Comparison of ENCODE assay signal across 1 cellular context in the genomic region with DNA sequence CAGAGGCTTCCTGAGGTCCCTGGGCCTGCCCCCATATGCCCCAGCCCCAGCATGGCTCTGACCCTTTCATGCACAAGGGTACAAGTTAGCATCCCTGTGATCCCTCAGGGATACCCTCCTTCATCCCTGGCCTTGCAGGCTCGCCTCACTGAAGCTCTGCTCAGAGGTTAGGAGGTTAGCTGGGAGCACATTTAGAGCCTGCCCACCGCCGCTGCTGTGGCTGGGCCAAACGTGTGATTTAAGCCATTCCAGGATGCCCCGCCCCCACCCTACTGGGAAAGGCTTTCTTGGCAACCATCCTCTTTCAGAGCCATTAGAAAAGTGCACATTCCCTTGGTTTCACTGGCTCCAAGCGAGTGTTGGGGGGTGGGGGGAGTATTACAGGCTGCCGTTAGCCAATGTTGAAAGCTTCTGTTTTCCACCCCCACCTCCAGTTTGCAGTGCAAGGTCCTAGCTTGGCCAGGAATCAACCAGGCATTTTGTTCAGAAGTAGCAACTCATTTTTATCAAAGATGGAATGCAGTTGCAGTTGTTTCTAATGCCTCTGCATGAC.
TF ChIP-seq lines count a peak whose summit lies in the region.

No MANE protein-coding gene starts in this region.

TF ChIP-seq in HepG2, 621 proteins besides CTCF, POLR2A, EP300 and RAD21 (continued from another document and continues in another):
- TF ChIP-seq, protein P1, sequence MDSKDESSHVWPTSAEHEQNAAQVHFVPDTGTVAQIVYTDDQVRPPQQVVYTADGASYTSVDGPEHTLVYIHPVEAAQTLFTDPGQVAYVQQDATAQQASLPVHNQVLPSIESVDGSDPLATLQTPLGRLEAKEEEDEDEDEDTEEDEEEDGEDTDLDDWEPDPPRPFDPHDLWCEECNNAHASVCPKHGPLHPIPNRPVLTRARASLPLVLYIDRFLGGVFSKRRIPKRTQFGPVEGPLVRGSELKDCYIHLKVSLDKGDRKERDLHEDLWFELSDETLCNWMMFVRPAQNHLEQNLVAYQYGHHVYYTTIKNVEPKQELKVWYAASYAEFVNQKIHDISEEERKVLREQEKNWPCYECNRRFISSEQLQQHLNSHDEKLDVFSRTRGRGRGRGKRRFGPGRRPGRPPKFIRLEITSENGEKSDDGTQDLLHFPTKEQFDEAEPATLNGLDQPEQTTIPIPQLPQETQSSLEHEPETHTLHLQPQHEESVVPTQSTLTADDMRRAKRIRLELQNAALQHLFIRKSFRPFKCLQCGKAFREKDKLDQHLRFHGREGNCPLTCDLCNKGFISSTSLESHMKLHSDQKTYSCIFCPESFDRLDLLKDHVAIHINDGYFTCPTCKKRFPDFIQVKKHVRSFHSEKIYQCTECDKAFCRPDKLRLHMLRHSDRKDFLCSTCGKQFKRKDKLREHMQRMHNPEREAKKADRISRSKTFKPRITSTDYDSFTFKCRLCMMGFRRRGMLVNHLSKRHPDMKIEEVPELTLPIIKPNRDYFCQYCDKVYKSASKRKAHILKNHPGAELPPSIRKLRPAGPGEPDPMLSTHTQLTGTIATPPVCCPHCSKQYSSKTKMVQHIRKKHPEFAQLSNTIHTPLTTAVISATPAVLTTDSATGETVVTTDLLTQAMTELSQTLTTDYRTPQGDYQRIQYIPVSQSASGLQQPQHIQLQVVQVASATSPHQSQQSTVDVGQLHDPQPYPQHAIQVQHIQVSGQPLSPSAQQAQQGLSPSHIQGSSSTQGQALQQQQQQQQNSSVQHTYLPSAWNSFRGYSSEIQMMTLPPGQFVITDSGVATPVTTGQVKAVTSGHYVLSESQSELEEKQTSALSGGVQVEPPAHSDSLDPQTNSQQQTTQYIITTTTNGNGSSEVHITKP (CRISPR knock-in tag; IDR thresholded peaks at IDR 0.05; ENCODE audit: low read depth) = peak; percentile 17; the same call in 1 of the 2 replicates
- TF ChIP-seq GABPB1 (CRISPR knock-in tag; IDR thresholded peaks at IDR 0.05) (no peak), ATF7-NPFF (CRISPR knock-in tag; IDR thresholded peaks at IDR 0.05; ENCODE audit: low read depth) (no peak), UBTF (CRISPR knock-in tag; IDR thresholded peaks at IDR 0.05) (0 out of 2 replicates have a peak, but pooled peaks have one; percentile 26), ZNF225 (CRISPR knock-in tag; IDR thresholded peaks at IDR 0.05) (no peak), FOXM1 (CRISPR knock-in tag; IDR thresholded peaks at IDR 0.05) (no peak), ZMAT5 (CRISPR knock-in tag; IDR thresholded peaks at IDR 0.05; ENCODE audit: borderline replicate concordance, low read depth) (no peak), ZNF224 (CRISPR knock-in tag; IDR thresholded peaks at IDR 0.05) (no peak), SRSF1 (optimal IDR thresholded peaks at IDR 0.05; ENCODE audit: low read depth, low read length) (no peak), ZNF337 (CRISPR knock-in tag; IDR thresholded peaks at IDR 0.05; ENCODE audit: borderline replicate concordance, low read depth) (no peak), ZFP1 (CRISPR knock-in tag; IDR thresholded peaks at IDR 0.05) (no peak), KLF11 (CRISPR knock-in tag; IDR thresholded peaks at IDR 0.05) (no peak), TBX3 (IDR thresholded peaks at IDR 0.05; ENCODE audit: borderline replicate concordance) (no peak), U2AF2 (IDR thresholded peaks at IDR 0.05; ENCODE audit: low read depth, low read length) (no peak), SNRNP70 (IDR thresholded peaks at IDR 0.05; ENCODE audit: low read depth, low read length) (no peak), ZNF451 (CRISPR knock-in tag; IDR thresholded peaks at IDR 0.05) (no peak), ZFP91 (CRISPR knock-in tag; IDR thresholded peaks at IDR 0.05; ENCODE audit: borderline replicate concordance) (peak; percentile 40; the same call in 1 of the 2 replicates), HNF4G (IDR thresholded peaks at IDR 0.05; ENCODE audit: borderline replicate concordance, low read depth, low read length) (no peak), HNF4G (CRISPR knock-in tag; IDR thresholded peaks at IDR 0.05; ENCODE audit: borderline replicate concordance, low read depth) (no peak), FOXP4 (CRISPR knock-in tag; IDR thresholded peaks at IDR 0.05) (peak; percentile 56), ZNF343 (CRISPR knock-in tag; IDR thresholded peaks at IDR 0.05) (no peak), FOXP1 (IDR thresholded peaks at IDR 0.05) (no peak), FOXP1 (CRISPR knock-in tag; IDR thresholded peaks at IDR 0.05) (no peak), CSRNP1 (CRISPR knock-in tag; IDR thresholded peaks at IDR 0.05) (no peak), ZNF615 (CRISPR knock-in tag; IDR thresholded peaks at IDR 0.05; ENCODE audit: borderline replicate concordance) (no peak), CENPX (CRISPR knock-in tag; IDR thresholded peaks at IDR 0.05) (no peak), MYC (CRISPR knock-in tag; IDR thresholded peaks at IDR 0.05; ENCODE audit: borderline replicate concordance) (peak; percentile 20; the same call in 1 of the 2 replicates)
- TF ChIP-seq, protein P2, sequence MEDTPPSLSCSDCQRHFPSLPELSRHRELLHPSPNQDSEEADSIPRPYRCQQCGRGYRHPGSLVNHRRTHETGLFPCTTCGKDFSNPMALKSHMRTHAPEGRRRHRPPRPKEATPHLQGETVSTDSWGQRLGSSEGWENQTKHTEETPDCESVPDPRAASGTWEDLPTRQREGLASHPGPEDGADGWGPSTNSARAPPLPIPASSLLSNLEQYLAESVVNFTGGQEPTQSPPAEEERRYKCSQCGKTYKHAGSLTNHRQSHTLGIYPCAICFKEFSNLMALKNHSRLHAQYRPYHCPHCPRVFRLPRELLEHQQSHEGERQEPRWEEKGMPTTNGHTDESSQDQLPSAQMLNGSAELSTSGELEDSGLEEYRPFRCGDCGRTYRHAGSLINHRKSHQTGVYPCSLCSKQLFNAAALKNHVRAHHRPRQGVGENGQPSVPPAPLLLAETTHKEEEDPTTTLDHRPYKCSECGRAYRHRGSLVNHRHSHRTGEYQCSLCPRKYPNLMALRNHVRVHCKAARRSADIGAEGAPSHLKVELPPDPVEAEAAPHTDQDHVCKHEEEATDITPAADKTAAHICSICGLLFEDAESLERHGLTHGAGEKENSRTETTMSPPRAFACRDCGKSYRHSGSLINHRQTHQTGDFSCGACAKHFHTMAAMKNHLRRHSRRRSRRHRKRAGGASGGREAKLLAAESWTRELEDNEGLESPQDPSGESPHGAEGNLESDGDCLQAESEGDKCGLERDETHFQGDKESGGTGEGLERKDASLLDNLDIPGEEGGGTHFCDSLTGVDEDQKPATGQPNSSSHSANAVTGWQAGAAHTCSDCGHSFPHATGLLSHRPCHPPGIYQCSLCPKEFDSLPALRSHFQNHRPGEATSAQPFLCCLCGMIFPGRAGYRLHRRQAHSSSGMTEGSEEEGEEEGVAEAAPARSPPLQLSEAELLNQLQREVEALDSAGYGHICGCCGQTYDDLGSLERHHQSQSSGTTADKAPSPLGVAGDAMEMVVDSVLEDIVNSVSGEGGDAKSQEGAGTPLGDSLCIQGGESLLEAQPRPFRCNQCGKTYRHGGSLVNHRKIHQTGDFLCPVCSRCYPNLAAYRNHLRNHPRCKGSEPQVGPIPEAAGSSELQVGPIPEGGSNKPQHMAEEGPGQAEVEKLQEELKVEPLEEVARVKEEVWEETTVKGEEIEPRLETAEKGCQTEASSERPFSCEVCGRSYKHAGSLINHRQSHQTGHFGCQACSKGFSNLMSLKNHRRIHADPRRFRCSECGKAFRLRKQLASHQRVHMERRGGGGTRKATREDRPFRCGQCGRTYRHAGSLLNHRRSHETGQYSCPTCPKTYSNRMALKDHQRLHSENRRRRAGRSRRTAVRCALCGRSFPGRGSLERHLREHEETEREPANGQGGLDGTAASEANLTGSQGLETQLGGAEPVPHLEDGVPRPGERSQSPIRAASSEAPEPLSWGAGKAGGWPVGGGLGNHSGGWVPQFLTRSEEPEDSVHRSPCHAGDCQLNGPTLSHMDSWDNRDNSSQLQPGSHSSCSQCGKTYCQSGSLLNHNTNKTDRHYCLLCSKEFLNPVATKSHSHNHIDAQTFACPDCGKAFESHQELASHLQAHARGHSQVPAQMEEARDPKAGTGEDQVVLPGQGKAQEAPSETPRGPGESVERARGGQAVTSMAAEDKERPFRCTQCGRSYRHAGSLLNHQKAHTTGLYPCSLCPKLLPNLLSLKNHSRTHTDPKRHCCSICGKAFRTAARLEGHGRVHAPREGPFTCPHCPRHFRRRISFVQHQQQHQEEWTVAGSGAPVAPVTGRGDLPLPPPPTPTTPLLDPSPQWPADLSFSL (CRISPR knock-in tag; IDR thresholded peaks at IDR 0.05) = no peak
- TF ChIP-seq, protein P3, sequence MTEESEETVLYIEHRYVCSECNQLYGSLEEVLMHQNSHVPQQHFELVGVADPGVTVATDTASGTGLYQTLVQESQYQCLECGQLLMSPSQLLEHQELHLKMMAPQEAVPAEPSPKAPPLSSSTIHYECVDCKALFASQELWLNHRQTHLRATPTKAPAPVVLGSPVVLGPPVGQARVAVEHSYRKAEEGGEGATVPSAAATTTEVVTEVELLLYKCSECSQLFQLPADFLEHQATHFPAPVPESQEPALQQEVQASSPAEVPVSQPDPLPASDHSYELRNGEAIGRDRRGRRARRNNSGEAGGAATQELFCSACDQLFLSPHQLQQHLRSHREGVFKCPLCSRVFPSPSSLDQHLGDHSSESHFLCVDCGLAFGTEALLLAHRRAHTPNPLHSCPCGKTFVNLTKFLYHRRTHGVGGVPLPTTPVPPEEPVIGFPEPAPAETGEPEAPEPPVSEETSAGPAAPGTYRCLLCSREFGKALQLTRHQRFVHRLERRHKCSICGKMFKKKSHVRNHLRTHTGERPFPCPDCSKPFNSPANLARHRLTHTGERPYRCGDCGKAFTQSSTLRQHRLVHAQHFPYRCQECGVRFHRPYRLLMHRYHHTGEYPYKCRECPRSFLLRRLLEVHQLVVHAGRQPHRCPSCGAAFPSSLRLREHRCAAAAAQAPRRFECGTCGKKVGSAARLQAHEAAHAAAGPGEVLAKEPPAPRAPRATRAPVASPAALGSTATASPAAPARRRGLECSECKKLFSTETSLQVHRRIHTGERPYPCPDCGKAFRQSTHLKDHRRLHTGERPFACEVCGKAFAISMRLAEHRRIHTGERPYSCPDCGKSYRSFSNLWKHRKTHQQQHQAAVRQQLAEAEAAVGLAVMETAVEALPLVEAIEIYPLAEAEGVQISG (CRISPR knock-in tag; IDR thresholded peaks at IDR 0.05) = peak; percentile 38; the same call in 1 of the 2 replicates
